In genomic region chr16:85384831-85385462, GRCh38 we compare ENCODE assay signal across 13 cellular contexts.
DNase-seq lines count a peak whose midpoint lies in the region; ATAC-seq and TF ChIP-seq lines count a peak whose summit lies in the region.
"Had no signal": no experiment of that assay in that cellular context is flagged by ENCODE, and none has a peak within 500 bp of the region (broad histone marks: within the 10 kb centered on the region; RNA-seq: fewer than 3 reads in every experiment).

No MANE protein-coding gene starts in this region.

- intact Hi-C loops in colonic mucosa (cut with DNase I) = no loop called here
- intact Hi-C loops in ovary (cut with DNase I) = no loop called here

- no peak for TF ChIP-seq POLR2A in ovary (IDR thresholded peaks at IDR 0.05)

- no peak for TF ChIP-seq EP300 in ovary (IDR thresholded peaks at IDR 0.05)

- 80 to 87% (median 86%) methylated on average over 14 to 20 of the region's 20 CpGs for WGBS in ovary, 3 donors

- H3K27ac ChIP-seq in colonic mucosa = no peak overlapping the region
- no peak overlapping the region for H3K27ac ChIP-seq in ovary
- H3K27ac ChIP-seq: thoracic aorta had no signal

- no peak overlapping the region for H3K4me3 ChIP-seq in colonic mucosa
- H3K4me3 ChIP-seq in ovary = no peak overlapping the region
- H3K4me3 ChIP-seq: thoracic aorta had no signal

- peak overlapping the region in 1 of 2 donors; percentile 61 for H3K9ac ChIP-seq in colonic mucosa (ENCODE audit: low read depth in 2 of 2, low read length in 2 of 2)

- peak; percentile 90 for DNase-seq in ELF-1 (ENCODE audit: low read depth, low spot score)
- DNase-seq in NCI-H2196 (lab: John Stamatoyannopoulos, UW; ENCODE audit: unreplicated experiment) = peak; percentile 71
- DNase-seq in colonic mucosa = peak; percentile 83
- DNase-seq in ovary = peak in 3 of 5 donors; percentile 29 to 35 (median 31)
- no peak for DNase-seq in NCI-H446 treated with DMSO at 0.1 percent for 48 hours (lab: John Stamatoyannopoulos, UW)
- DNase-seq: activated CD4-positive, alpha-beta T cell treated with anti-CD3 and anti-CD28 coated beads, Interleukin-2, amount 10 ng/mL, durations not matched to agents 7 days and 5 days; DND-41; OCI-M1; stimulated activated CD4-positive, alpha-beta T cell treated with anti-CD3 and anti-CD28 coated beads, Interleukin-2, amount 100 ng/mL, for 48 hours had no signal

- TF ChIP-seq CTCF in colonic mucosa (IDR thresholded peaks at IDR 0.05) (no peak), ovary (IDR thresholded peaks at IDR 0.05) (no peak)

- H3K36me3 ChIP-seq in colonic mucosa (no peaks in the 10 kb centered on the region), ovary (no peaks in the 10 kb centered on the region)
- H3K36me3 ChIP-seq: thoracic aorta had no signal

- ATAC-seq in HG02610 (IDR thresholded peaks at IDR 0.05; ENCODE audit: unreplicated experiment) = no peak
- no peak for ATAC-seq in GM21528 (IDR thresholded peaks at IDR 0.05; ENCODE audit: low FRiP score, unreplicated experiment)
- no peak for ATAC-seq in GM19351 (IDR thresholded peaks at IDR 0.05; ENCODE audit: unreplicated experiment)

- no peaks in the 10 kb centered on the region for H3K4me1 ChIP-seq in colonic mucosa
- H3K4me1 ChIP-seq in ovary (ENCODE audit: insufficient read depth) = peaks cover 2% of the 10 kb centered on the region

- H3K27me3 ChIP-seq in colonic mucosa (no peaks in the 10 kb centered on the region), ovary (no peaks in the 10 kb centered on the region)

- H3K9me3 ChIP-seq in colonic mucosa (no peaks in the 10 kb centered on the region), ovary (no peaks in the 10 kb centered on the region)
- H3K9me3 ChIP-seq: thoracic aorta had no signal
